ENCODE assay signal across 8 cellular contexts in genomic region chr2:200787351-200788128, GRCh38. TPM values are rescaled to one million over a fixed set of nuclear protein-coding genes. Genes with fewer than 3 reads are reported as not detected.
DNase-seq lines count a peak whose midpoint lies in the region; TF ChIP-seq lines count a peak whose summit lies in the region.

No MANE protein-coding gene starts in this region.

- peaks cover 45% of the 10 kb centered on the region for H3K4me1 ChIP-seq in osteoblast (ENCODE audit: insufficient read depth, low read length)

- no peaks in the 10 kb centered on the region for H3K27me3 Mint-ChIP-seq in chondrocyte (ENCODE audit: low read depth)

- H3K27ac ChIP-seq in osteoblast (ENCODE audit: low read depth, low read length) = peak overlapping the region; percentile 98

- peak overlapping the region; percentile 43 for H3K4me3 Mint-ChIP-seq in chondrocyte (ENCODE audit: unreplicated experiment)

- no peaks in the 10 kb centered on the region for H3K79me2 ChIP-seq in osteoblast (ENCODE audit: insufficient read depth, low read length)

- DNase-seq in EL = peak; percentile 93
- peak; percentile 47 for DNase-seq in MV-4-11 (lab: John Stamatoyannopoulos, UW)
- no peak for DNase-seq in chondrocyte (ENCODE audit: low spot score)
- DNase-seq in osteoblast (ENCODE audit: insufficient read length, low spot score, missing footprints) = peak; percentile 81
- no peak for DNase-seq in LoVo (ENCODE audit: low spot score)
- DNase-seq in NCI-H128 (lab: John Stamatoyannopoulos, UW; ENCODE audit: unreplicated experiment) = no peak
- DNase-seq in occipital lobe (lab: John Stamatoyannopoulos, UW) = no peak
- DNase-seq in putamen (ENCODE audit: low spot score) = no peak

- H3K4me2 ChIP-seq in osteoblast (ENCODE audit: insufficient read depth, low read length) = peak overlapping the region; percentile 83

- H3K9me3 Mint-ChIP-seq in chondrocyte (ENCODE audit: low read depth) = no peaks in the 10 kb centered on the region

- peak overlapping the region; percentile 91 for H3K27ac Mint-ChIP-seq in chondrocyte (ENCODE audit: unreplicated experiment)

- peaks cover 38% of the 10 kb centered on the region for H3K4me1 Mint-ChIP-seq in chondrocyte (ENCODE audit: low read depth)

- no peaks in the 10 kb centered on the region for H3K27me3 ChIP-seq in osteoblast (ENCODE audit: insufficient read depth, low read length)

- peak overlapping the region; percentile 43 for H2AFZ ChIP-seq in osteoblast (ENCODE audit: low read length)

- no peaks in the 10 kb centered on the region for H3K36me3 ChIP-seq in osteoblast (ENCODE audit: insufficient read depth, low read length)

- no peaks in the 10 kb centered on the region for H3K9me3 ChIP-seq in osteoblast (ENCODE audit: low read depth, low read length)

- TF ChIP-seq CTCF in chondrocyte (IDR thresholded peaks at IDR 0.05) (no peak), osteoblast (IDR thresholded peaks at IDR 0.05; ENCODE audit: extremely low read depth, low read depth, low read length) (no peak)

- peak overlapping the region; percentile 48 for H3K4me3 ChIP-seq in osteoblast (ENCODE audit: insufficient read depth, low read length)

- no peaks in the 10 kb centered on the region for H4K20me1 ChIP-seq in osteoblast (ENCODE audit: insufficient read depth, low read length)

- no peaks in the 10 kb centered on the region for H3K36me3 Mint-ChIP-seq in chondrocyte (ENCODE audit: low read depth)

RNA-seq across cellular contexts. Expression of gene BZW1, which starts 24.2 kb away (rescaled TPM):
- total RNA-seq in chondrocyte (191 to 201 TPM (median 194 TPM) in 3 replicates), osteoblast (590 and 597 TPM in 2 replicates), occipital lobe (444 TPM)

Comparison
In these comparisons a context has a peak if more than half of its experiments do, and no peak if none do; other contexts are left out.
1. DNase-seq: peak in EL (single experiment), MV-4-11 (single experiment) and osteoblast (single experiment); none in chondrocyte (single experiment), LoVo (single experiment), NCI-H128 (single experiment), occipital lobe (single experiment) and putamen (single experiment).